ENCODE assay signal across 9 cellular contexts in genomic region chr19:40804783-40805242, GRCh38. TPM values are rescaled to one million over a fixed set of nuclear protein-coding genes. Genes with fewer than 3 reads are reported as not detected.
A peak's percentile ranks its signal among the peaks of the same experiment; 100 is the strongest.
DNase-seq lines count a peak whose midpoint lies in the region; ATAC-seq and TF ChIP-seq lines count a peak whose summit lies in the region.
"Had no signal": no experiment of that assay in that cellular context is flagged by ENCODE, and none has a peak within 500 bp of the region (broad histone marks: within the 10 kb centered on the region; RNA-seq: fewer than 3 reads in every experiment).

No MANE protein-coding gene starts in this region.

- CTCF ChIA-PET in CD8-positive, alpha-beta memory T cell (lab: Charles Lee) = interaction anchor here (0.6 to 4.6 kb wide), 8 partner anchors 11 to 171 kb away, joined by 3 to 38 read pairs (median 4); partner anchors contain the start of genes COQ8B, ITPKC and RAB4B

- DNase-seq in CD8-positive, alpha-beta memory T cell = peak in 1 of 5 donors; percentile 31
- no peak for DNase-seq in T-helper 17 cell
- DNase-seq in esophagus squamous epithelium (lab: John Stamatoyannopoulos, UW) = no peak
- no peak for DNase-seq in ureter (ENCODE audit: low spot score)
- no peak for DNase-seq in NCI-H1436 (lab: John Stamatoyannopoulos, UW)
- DNase-seq in 8988T = no peak

- H3K27me3 ChIP-seq in CD8-positive, alpha-beta memory T cell (ENCODE audit: insufficient read depth, low read length, poor library complexity, severe bottlenecking) = no peaks in the 10 kb centered on the region
- H3K27me3 ChIP-seq in esophagus squamous epithelium (no peaks in the 10 kb centered on the region), rectal smooth muscle tissue (ENCODE audit: control insufficient read depth, insufficient read depth, low read length) (no peaks in the 10 kb centered on the region)
- H3K27me3 ChIP-seq: SJSA1 had no signal

- peaks cover 72 to 89% (median 79%) of the 10 kb centered on the region in 3 donors for H3K4me1 Mint-ChIP-seq in CD8-positive, alpha-beta memory T cell
- H3K4me1 Mint-ChIP-seq in T-helper 17 cell = peaks cover 77% of the 10 kb centered on the region

- no peak for TF ChIP-seq CTCF in esophagus squamous epithelium (IDR thresholded peaks at IDR 0.05)

- H3K4me3 Mint-ChIP-seq in CD8-positive, alpha-beta memory T cell = peak overlapping the region; percentile 36 to 96 (median 76)
- H3K4me3 Mint-ChIP-seq in T-helper 17 cell = peak overlapping the region; percentile 98

- H3K27me3 Mint-ChIP-seq in CD8-positive, alpha-beta memory T cell = no peaks in the 10 kb centered on the region
- H3K27me3 Mint-ChIP-seq in T-helper 17 cell = no peaks in the 10 kb centered on the region

- peaks cover 20% of the 10 kb centered on the region for H3K36me3 ChIP-seq in CD8-positive, alpha-beta memory T cell (ENCODE audit: insufficient read depth, low read length)
- peaks cover 10 to 60% (median 17%) of the 10 kb centered on the region in 3 donors for H3K36me3 ChIP-seq in esophagus squamous epithelium
- peaks cover 23% of the 10 kb centered on the region for H3K36me3 ChIP-seq in rectal smooth muscle tissue (ENCODE audit: control insufficient read depth, insufficient read depth, low read length)

- TF ChIP-seq POLR2A in esophagus squamous epithelium (IDR thresholded peaks at IDR 0.05) = no peak

- 23 to 50% methylated on average over 2 to 4 of the region's 7 CpGs for WGBS in esophagus squamous epithelium, 2 donors

- peak overlapping the region; percentile 79 for H3K27ac ChIP-seq in CD8-positive, alpha-beta memory T cell (ENCODE audit: low read depth, low read length)
- H3K27ac ChIP-seq in esophagus squamous epithelium (peak overlapping the region; percentile 55 to 98 (median 86)), rectal smooth muscle tissue (ENCODE audit: low read depth, low read length) (peak overlapping the region; percentile 57)
- H3K27ac ChIP-seq: SJSA1 had no signal

- H3K9me3 ChIP-seq in CD8-positive, alpha-beta memory T cell (ENCODE audit: low read length) = no peaks in the 10 kb centered on the region
- no peaks in the 10 kb centered on the region for H3K9me3 ChIP-seq in T-helper 17 cell (ENCODE audit: control insufficient read depth, low read length, poor library complexity, severe bottlenecking)
- H3K9me3 ChIP-seq in esophagus squamous epithelium = no peaks in the 10 kb centered on the region
- H3K9me3 ChIP-seq: SJSA1 had no signal

- POLR2A ChIA-PET in CD8-positive, alpha-beta memory T cell (lab: Charles Lee) = interaction anchor here (1.1 to 3.7 kb wide), 4 partner anchors 14 to 142 kb away, joined by 3 to 34 read pairs (median 10); partner anchors contain the start of genes ACTMAP, RAB4B and SNRPA

- H3K4me1 ChIP-seq in CD8-positive, alpha-beta memory T cell (ENCODE audit: insufficient read depth, low read length) = peaks cover 93% of the 10 kb centered on the region
- H3K4me1 ChIP-seq in esophagus squamous epithelium = peaks cover 81 to 100% (median 90%) of the 10 kb centered on the region in 3 donors
- H3K4me1 ChIP-seq in rectal smooth muscle tissue (ENCODE audit: control insufficient read depth, insufficient read depth, low read length) = peaks cover 45% of the 10 kb centered on the region

- H3K36me3 Mint-ChIP-seq in CD8-positive, alpha-beta memory T cell = peaks cover 5 to 76% (median 7%) of the 10 kb centered on the region in 3 donors
- peaks cover 15% of the 10 kb centered on the region for H3K36me3 Mint-ChIP-seq in T-helper 17 cell (ENCODE audit: low read depth)

- intact Hi-C loops in esophagus squamous epithelium (cut with DNase I) = no loop called here

- peak overlapping the region; percentile 46 for H3K4me3 ChIP-seq in CD8-positive, alpha-beta memory T cell (ENCODE audit: low read length)
- peak overlapping the region in 1 of 4 donors; percentile 55 for H3K4me3 ChIP-seq in esophagus squamous epithelium
- H3K4me3 ChIP-seq in rectal smooth muscle tissue (ENCODE audit: low read length) = peak overlapping the region; percentile 25
- H3K4me3 ChIP-seq: SJSA1 had no signal

- ATAC-seq in T-helper 17 cell (no peak), GM18868 (IDR thresholded peaks at IDR 0.05; ENCODE audit: unreplicated experiment) (no peak)

- H3K27ac Mint-ChIP-seq in CD8-positive, alpha-beta memory T cell = peak overlapping the region; percentile 93 to 100 (median 98)
- peak overlapping the region; percentile 98 for H3K27ac Mint-ChIP-seq in T-helper 17 cell

- no peak overlapping the region for H3K9ac ChIP-seq in rectal smooth muscle tissue (ENCODE audit: low read length)

- no peaks in the 10 kb centered on the region for H3K9me3 Mint-ChIP-seq in CD8-positive, alpha-beta memory T cell

RNA-seq across cellular contexts. Expression of gene EGLN2, which starts 5.8 kb away (rescaled TPM):
- 100 to 1,000 TPM; 101 to 103 TPM for total RNA-seq in CD8-positive, alpha-beta memory T cell
- polyA plus RNA-seq in CD8-positive, alpha-beta memory T cell = 174 TPM
- total RNA-seq in T-helper 17 cell (100 to 1,000 TPM; 112 to 131 TPM), esophagus squamous epithelium (10 to 100 TPM; 30.3 to 50.9 (median 33.0) TPM), ureter (79.3 TPM)

RNA-seq across cellular contexts. Expression of gene RAB4B, which starts 26.8 kb away (rescaled TPM):
- 10 to 100 TPM; 24.2 to 27.2 TPM for total RNA-seq in CD8-positive, alpha-beta memory T cell
- 95.2 TPM for polyA plus RNA-seq in CD8-positive, alpha-beta memory T cell
- total RNA-seq in T-helper 17 cell = 10 to 100 TPM; 52.4 to 55.4 TPM
- 10 to 100 TPM; 15.2 to 37.0 (median 20.5) TPM for total RNA-seq in esophagus squamous epithelium
- total RNA-seq in ureter = 45.3 TPM

RNA-seq across cellular contexts. Expression of gene MIA, which starts 29.5 kb away (rescaled TPM):
- total RNA-seq in CD8-positive, alpha-beta memory T cell = 1 to 10 TPM in 1 of 2 experiments, under 1 TPM in 1; 0.89 to 1.1 TPM
- not detected for polyA plus RNA-seq in CD8-positive, alpha-beta memory T cell
- total RNA-seq in T-helper 17 cell = not detected
- total RNA-seq in esophagus squamous epithelium = 1 to 10 TPM in 1 of 4 donors, not detected in 3; 3.7 TPM
- not detected for total RNA-seq in ureter
- total RNA-seq: SJSA1 had no signal

RNA-seq across cellular contexts. Expression of gene CYP2A6, which starts 45.4 kb away (rescaled TPM):
- total RNA-seq in CD8-positive, alpha-beta memory T cell = not detected
- not detected for polyA plus RNA-seq in CD8-positive, alpha-beta memory T cell
- total RNA-seq in T-helper 17 cell (not detected), esophagus squamous epithelium (not detected), ureter (not detected)
- total RNA-seq: SJSA1 had no signal

RNA-seq across cellular contexts. Expression of gene SNRPA, which starts 53.8 kb away (rescaled TPM):
- total RNA-seq in CD8-positive, alpha-beta memory T cell = 100 to 1,000 TPM; 202 TPM
- 89.5 TPM for polyA plus RNA-seq in CD8-positive, alpha-beta memory T cell
- total RNA-seq in T-helper 17 cell (10 to 100 TPM; 67.3 to 81.8 TPM), esophagus squamous epithelium (10 to 100 TPM; 45.0 to 79.5 (median 51.0) TPM), ureter (74.0 TPM)
